ENCODE assay signal across 28 cellular contexts in genomic region chr9:84403288-84403687, GRCh38.
"Had no signal": no experiment of that assay in that cellular context is flagged by ENCODE, and none has a peak within 500 bp of the region (broad histone marks: within the 10 kb centered on the region; RNA-seq: fewer than 3 reads in every experiment).

No MANE protein-coding gene starts in this region.

- H3K27me3 ChIP-seq: neural progenitor cell, neutrophil, sigmoid colon, tibial nerve, uterus had no signal

- H3K4me3 ChIP-seq: lower lobe of right lung, neural progenitor cell, prostate gland, sigmoid colon, smooth muscle cell, tibial nerve, uterus had no signal

- H3K4me1 ChIP-seq: lower lobe of right lung, neural progenitor cell, prostate gland, sigmoid colon, tibial nerve, uterus had no signal

- ATAC-seq: lower lobe of right lung; stimulated activated memory B cell treated with anti-CD40 and anti-IgM and Interleukin-4, amounts not matched to agents 10 μg/mL and 1 μg/mL and 100 μg/mL, for 72 hours; stimulated activated naive CD8-positive, alpha-beta T cell treated with anti-CD3 and anti-CD28 coated beads, Interleukin-15, amount 100 ng/mL, for 72 hours had no signal

- FAIRE-seq: islet of Langerhans, kidney had no signal

- H3K27ac ChIP-seq: lower lobe of right lung, neural progenitor cell, neutrophil, prostate gland, sigmoid colon, tibial nerve, uterus had no signal

- H3K9me3 ChIP-seq: lower lobe of right lung, neutrophil, prostate gland, sigmoid colon, uterus had no signal

- DNase-seq: head of caudate nucleus; hippocampal formation; kidney; lower lobe of right lung; mammary epithelial cell; mesenchymal stem cell; naive B cell; natural killer cell; nephron progenitor cell; occipital lobe; retina; right cardiac atrium; sigmoid colon; stimulated activated CD4-positive, alpha-beta T cell treated with anti-CD3 and anti-CD28 coated beads, Interleukin-1b, Interleukin-23, amount 100 ng/mL, for 48 hours; stimulated activated CD4-positive, alpha-beta T cell treated with anti-CD3 and anti-CD28 coated beads, Interleukin-2, amount 100 ng/mL, for 48 hours; stimulated activated CD4-positive, alpha-beta T cell treated with anti-CD3 and anti-CD28 coated beads, Interleukin-4, amount 100 ng/mL, for 4 hours; stimulated activated CD8-positive, alpha-beta memory T cell treated with anti-CD3 and anti-CD28 coated beads, Interleukin-4, amount 100 ng/mL, for 48 hours; stimulated activated naive CD4-positive, alpha-beta T cell treated with Interleukin-2 at 50 U/mL for 16 hours; stimulated activated naive CD8-positive, alpha-beta T cell treated with anti-CD3 and anti-CD28 coated beads, Interleukin-15, amount 100 ng/mL, for 72 hours; substantia nigra; uterus had no signal

- H3K36me3 ChIP-seq: lower lobe of right lung, neural progenitor cell, neutrophil, prostate gland, sigmoid colon, tibial nerve, uterus had no signal
